Comparison of ENCODE assay signal across 10 cellular contexts in the genomic region with DNA sequence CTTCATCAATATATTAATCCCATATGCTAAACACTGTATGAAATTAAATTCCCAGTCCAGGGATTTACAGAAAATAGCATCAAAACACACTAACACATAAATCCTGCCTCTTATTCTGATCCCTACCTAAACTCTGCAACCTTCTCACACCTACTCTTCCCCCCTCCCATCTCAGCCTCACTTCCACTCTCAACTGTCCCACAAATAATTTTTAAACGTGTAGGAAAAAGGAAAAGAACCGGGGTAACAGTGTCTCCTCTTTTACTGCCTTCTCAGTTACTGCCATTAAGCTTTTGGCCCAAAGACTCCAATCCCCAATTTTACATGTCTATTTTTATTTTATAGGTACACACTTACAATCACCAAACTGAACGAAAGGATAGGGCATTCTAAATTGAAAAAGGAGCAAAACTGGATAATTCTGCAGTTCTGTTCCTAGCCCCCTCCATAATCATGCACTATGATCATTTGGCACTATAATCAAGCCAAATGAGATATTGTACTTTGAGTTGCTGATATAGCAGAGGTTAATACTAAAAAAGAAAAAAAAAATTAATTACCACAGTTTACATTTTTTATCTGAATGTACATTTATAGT. TPM values are rescaled to one million over a fixed set of nuclear protein-coding genes. Genes with fewer than 3 reads are reported as not detected.
DNase-seq lines count a peak whose midpoint lies in the region; ATAC-seq, FAIRE-seq and TF ChIP-seq lines count a peak whose summit lies in the region.
"Had no signal": no experiment of that assay in that cellular context is flagged by ENCODE, and none has a peak within 500 bp of the region (broad histone marks: within the 10 kb centered on the region; RNA-seq: fewer than 3 reads in every experiment).

No MANE protein-coding gene starts in this region.

- H3K4me1 ChIP-seq in suprapubic skin: peaks cover 40% of the 10 kb centered on the region

- TF ChIP-seq CTCF in suprapubic skin (IDR thresholded peaks at IDR 0.05): no peak

- no peaks in the 10 kb centered on the region for H3K27me3 ChIP-seq in suprapubic skin

- peak overlapping the region; percentile 81 for H3K27ac Mint-ChIP-seq in activated T-cell treated with anti-CD3 and anti-CD28 coated beads, Interleukin-2, amount 50 U/mL, for 24 hours
- H3K27ac Mint-ChIP-seq in activated T-helper 17 cell treated with anti-CD3 and anti-CD28 coated beads, Interleukin-2, amount 50 U/mL, for 72 hours: peak overlapping the region; percentile 88

- H3K4me3 Mint-ChIP-seq in activated T-cell treated with anti-CD3 and anti-CD28 coated beads, Interleukin-2, amount 50 U/mL, for 24 hours: peak overlapping the region; percentile 79
- peak overlapping the region; percentile 90 for H3K4me3 Mint-ChIP-seq in activated T-helper 17 cell treated with anti-CD3 and anti-CD28 coated beads, Interleukin-2, amount 50 U/mL, for 72 hours

- H3K4me1 Mint-ChIP-seq in activated T-cell treated with anti-CD3 and anti-CD28 coated beads, Interleukin-2, amount 50 U/mL, for 24 hours (ENCODE audit: low read depth): peaks cover 56% of the 10 kb centered on the region
- H3K4me1 Mint-ChIP-seq in activated T-helper 17 cell treated with anti-CD3 and anti-CD28 coated beads, Interleukin-2, amount 50 U/mL, for 72 hours: peaks cover 27% of the 10 kb centered on the region

- ATAC-seq in activated T-helper 17 cell treated with anti-CD3 and anti-CD28 coated beads, Interleukin-2, amount 50 U/mL, for 72 hours (replicated peaks): no peak

- peak overlapping the region; percentile 77 for H3K4me3 ChIP-seq in suprapubic skin

- TF ChIP-seq EP300 in suprapubic skin (IDR thresholded peaks at IDR 0.05): no peak

- peaks cover 45% of the 10 kb centered on the region for H3K36me3 Mint-ChIP-seq in activated T-cell treated with anti-CD3 and anti-CD28 coated beads, Interleukin-2, amount 50 U/mL, for 24 hours (ENCODE audit: low read depth)
- peaks cover 70% of the 10 kb centered on the region for H3K36me3 Mint-ChIP-seq in activated T-helper 17 cell treated with anti-CD3 and anti-CD28 coated beads, Interleukin-2, amount 50 U/mL, for 72 hours (ENCODE audit: low read depth)
- H3K36me3 Mint-ChIP-seq: memory B cell had no signal

- no peak for TF ChIP-seq POLR2A in suprapubic skin (IDR thresholded peaks at IDR 0.05)

- H3K27me3 Mint-ChIP-seq in activated T-cell treated with anti-CD3 and anti-CD28 coated beads, Interleukin-2, amount 50 U/mL, for 24 hours: no peaks in the 10 kb centered on the region
- H3K27me3 Mint-ChIP-seq in activated T-helper 17 cell treated with anti-CD3 and anti-CD28 coated beads, Interleukin-2, amount 50 U/mL, for 72 hours: no peaks in the 10 kb centered on the region
- H3K27me3 Mint-ChIP-seq: memory B cell had no signal

- no peak overlapping the region for H3K27ac ChIP-seq in suprapubic skin
- H3K27ac ChIP-seq: C4-2B had no signal

- H3K9me3 ChIP-seq in suprapubic skin: no peaks in the 10 kb centered on the region

- no peaks in the 10 kb centered on the region for H3K36me3 ChIP-seq in suprapubic skin

- FAIRE-seq in islet of Langerhans (lab: Jason Lieb, UNC): peak; percentile 69

- 38% methylated on average over 3 of the region's 3 CpGs for WGBS in suprapubic skin

- peaks cover under 1% of the 10 kb centered on the region for H3K9me3 Mint-ChIP-seq in activated T-cell treated with anti-CD3 and anti-CD28 coated beads, Interleukin-2, amount 50 U/mL, for 24 hours
- no peaks in the 10 kb centered on the region for H3K9me3 Mint-ChIP-seq in activated T-helper 17 cell treated with anti-CD3 and anti-CD28 coated beads, Interleukin-2, amount 50 U/mL, for 72 hours
- H3K9me3 Mint-ChIP-seq: memory B cell had no signal

- DNase-seq in activated T-cell treated with anti-CD3 and anti-CD28 coated beads, Interleukin-2, amount 50 U/mL, for 24 hours: no peak
- DNase-seq in activated T-cell treated with anti-CD3 and anti-CD28 coated beads for 4 hours: no peak
- DNase-seq in suprapubic skin (ENCODE audit: low spot score in 2 of 2): no peak
- DNase-seq in GDM1 (lab: John Stamatoyannopoulos, UW): no peak
- no peak for DNase-seq in NCI-H187 treated with DMSO at 0.1 percent for 48 hours (lab: John Stamatoyannopoulos, UW)
- DNase-seq in D341Med (ENCODE audit: low spot score): no peak

RNA-seq across cellular contexts. Expression of a gene that starts 2.9 kb away (rescaled TPM):
- total RNA-seq in activated T-helper 17 cell treated with anti-CD3 and anti-CD28 coated beads, Interleukin-2, amount 50 U/mL, for 72 hours: 100 to 1,000 TPM in 1 of 2 donors, 10 to 100 TPM in 1; 68.8 to 125 TPM
- 10 to 100 TPM; 20.3 to 33.2 (median 24.8) TPM for total RNA-seq in suprapubic skin

RNA-seq across cellular contexts. Expression of a gene that starts 51.9 kb away (rescaled TPM):
- 10 to 100 TPM; 19.5 to 25.2 TPM for total RNA-seq in activated T-helper 17 cell treated with anti-CD3 and anti-CD28 coated beads, Interleukin-2, amount 50 U/mL, for 72 hours
- 10 to 100 TPM; 31.0 to 45.6 (median 41.2) TPM for total RNA-seq in suprapubic skin
